In genomic region chr19:47598407-47599349, GRCh38 we compare ENCODE assay signal across 8 cellular contexts. TPM values are rescaled to one million over a fixed set of nuclear protein-coding genes. Genes with fewer than 3 reads are reported as not detected.
A peak's percentile ranks its signal among the peaks of the same experiment; 100 is the strongest.
DNase-seq lines count a peak whose midpoint lies in the region; ATAC-seq lines count a peak whose summit lies in the region.

No MANE protein-coding gene starts in this region.

- H3K27me3 Mint-ChIP-seq in activated T-helper 1 cell treated with anti-CD3 and anti-CD28 coated beads, Interleukin-12 subunit alpha, Interleukin-12 subunit beta, Interleukin-2, Interleukin-4 antibody, amounts not matched to agents 30 ng/mL and 10 ng/mL and 1 ng/mL, durations not matched to agents 14 hours and 24 hours and 36 hours (ENCODE audit: insufficient read depth) = peaks cover 1% of the 10 kb centered on the region

- H3K4me1 Mint-ChIP-seq in activated T-helper 1 cell treated with anti-CD3 and anti-CD28 coated beads, Interleukin-12 subunit alpha, Interleukin-12 subunit beta, Interleukin-2, Interleukin-4 antibody, amounts not matched to agents 30 ng/mL and 10 ng/mL and 1 ng/mL, durations not matched to agents 14 hours and 24 hours and 36 hours (ENCODE audit: low read depth) = peaks cover 23% of the 10 kb centered on the region

- H3K36me3 Mint-ChIP-seq in activated T-helper 1 cell treated with anti-CD3 and anti-CD28 coated beads, Interleukin-12 subunit alpha, Interleukin-12 subunit beta, Interleukin-2, Interleukin-4 antibody, amounts not matched to agents 30 ng/mL and 10 ng/mL and 1 ng/mL, durations not matched to agents 14 hours and 24 hours and 36 hours (ENCODE audit: low read depth) = no peaks in the 10 kb centered on the region

- H3K27ac Mint-ChIP-seq in activated T-helper 1 cell treated with anti-CD3 and anti-CD28 coated beads, Interleukin-12 subunit alpha, Interleukin-12 subunit beta, Interleukin-2, Interleukin-4 antibody, amounts not matched to agents 30 ng/mL and 10 ng/mL and 1 ng/mL, durations not matched to agents 14 hours and 24 hours and 36 hours = no peak overlapping the region

- no peaks in the 10 kb centered on the region for H3K9me3 Mint-ChIP-seq in activated T-helper 1 cell treated with anti-CD3 and anti-CD28 coated beads, Interleukin-12 subunit alpha, Interleukin-12 subunit beta, Interleukin-2, Interleukin-4 antibody, amounts not matched to agents 30 ng/mL and 10 ng/mL and 1 ng/mL, durations not matched to agents 14 hours and 24 hours and 36 hours

- peak; percentile 5 for ATAC-seq in Right ventricle myocardium superior (ENCODE audit: poor library complexity)
- no peak for ATAC-seq in Right ventricle myocardium inferior
- peak; percentile 7 to 55 for ATAC-seq in left cardiac atrium

- H3K4me3 Mint-ChIP-seq in activated T-helper 1 cell treated with anti-CD3 and anti-CD28 coated beads, Interleukin-12 subunit alpha, Interleukin-12 subunit beta, Interleukin-2, Interleukin-4 antibody, amounts not matched to agents 30 ng/mL and 10 ng/mL and 1 ng/mL, durations not matched to agents 14 hours and 24 hours and 36 hours = peak overlapping the region; percentile 87

- DNase-seq in Right ventricle myocardium superior (no peak), Right ventricle myocardium inferior (ENCODE audit: missing footprints) (no peak), left cardiac atrium (peak; percentile 55), pulmonary artery endothelial cell (ENCODE audit: low read depth, low spot score) (peak; percentile 74), NCI-H345 (lab: John Stamatoyannopoulos, UW) (no peak), NCI-H1694 treated with DMSO at 0.1 percent for 48 hours (lab: John Stamatoyannopoulos, UW) (no peak), COLO668 (lab: John Stamatoyannopoulos, UW; ENCODE audit: unreplicated experiment) (no peak)
- no peak for DNase-seq in activated T-helper 1 cell treated with anti-CD3 and anti-CD28 coated beads, Interleukin-12 subunit alpha, Interleukin-12 subunit beta, Interleukin-2, Interleukin-4 antibody, amounts not matched to agents 30 ng/mL and 10 ng/mL and 1 ng/mL, durations not matched to agents 14 hours and 24 hours and 36 hours (ENCODE audit: low spot score)

- intact Hi-C loops in Right ventricle myocardium superior (cut with DNase I) (no loop called here), Right ventricle myocardium inferior (cut with DNase I) (no loop called here), left cardiac atrium (cut with DNase I) (no loop called here)
- intact Hi-C loops in activated T-helper 1 cell treated with anti-CD3 and anti-CD28 coated beads, Interleukin-12 subunit alpha, Interleukin-12 subunit beta, Interleukin-2, Interleukin-4 antibody, amounts not matched to agents 30 ng/mL and 10 ng/mL and 1 ng/mL, durations not matched to agents 14 hours and 24 hours and 36 hours (cut with micrococcal nuclease) = no loop called here

RNA-seq across cellular contexts. Expression of gene BICRA, which starts 10.3 kb away (rescaled TPM):
- total RNA-seq in Right ventricle myocardium superior (7.2 TPM), Right ventricle myocardium inferior (8.8 TPM), left cardiac atrium (10 to 100 TPM in 1 of 2 donors, 1 to 10 TPM in 1; 7.2 to 11.6 TPM), pulmonary artery endothelial cell (4.2 and 5.4 TPM in 2 replicates)
- total RNA-seq in activated T-helper 1 cell treated with anti-CD3 and anti-CD28 coated beads, Interleukin-12 subunit alpha, Interleukin-12 subunit beta, Interleukin-2, Interleukin-4 antibody, amounts not matched to agents 30 ng/mL and 10 ng/mL and 1 ng/mL, durations not matched to agents 14 hours and 24 hours and 36 hours = 13.0 and 13.5 TPM in 2 replicates

RNA-seq across cellular contexts. Expression of gene ZNF541, which starts 25.7 kb away (rescaled TPM):
- total RNA-seq in Right ventricle myocardium superior = 0.35 TPM
- 1.2 TPM for total RNA-seq in Right ventricle myocardium inferior
- total RNA-seq in activated T-helper 1 cell treated with anti-CD3 and anti-CD28 coated beads, Interleukin-12 subunit alpha, Interleukin-12 subunit beta, Interleukin-2, Interleukin-4 antibody, amounts not matched to agents 30 ng/mL and 10 ng/mL and 1 ng/mL, durations not matched to agents 14 hours and 24 hours and 36 hours = 0.05 and 0.39 TPM in 2 replicates
- total RNA-seq in left cardiac atrium = under 1 TPM; 0.13 to 0.21 TPM
- total RNA-seq in pulmonary artery endothelial cell = 0.07 TPM in 1 of 2 replicates, not detected in the other

Comparison
In these comparisons a context has a peak if more than half of its experiments do, and no peak if none do; other contexts are left out.
1. DNase-seq: peak in left cardiac atrium (single experiment) and pulmonary artery endothelial cell (single experiment); none in Right ventricle myocardium superior (single experiment), Right ventricle myocardium inferior (single experiment), activated T-helper 1 cell treated with anti-CD3 and anti-CD28 coated beads, Interleukin-12 subunit alpha, Interleukin-12 subunit beta, Interleukin-2, Interleukin-4 antibody, amounts not matched to agents 30 ng/mL and 10 ng/mL and 1 ng/mL, durations not matched to agents 14 hours and 24 hours and 36 hours (single experiment), NCI-H345 (single experiment), NCI-H1694 treated with DMSO at 0.1 percent for 48 hours (single experiment) and COLO668 (single experiment).